In the genomic region with DNA sequence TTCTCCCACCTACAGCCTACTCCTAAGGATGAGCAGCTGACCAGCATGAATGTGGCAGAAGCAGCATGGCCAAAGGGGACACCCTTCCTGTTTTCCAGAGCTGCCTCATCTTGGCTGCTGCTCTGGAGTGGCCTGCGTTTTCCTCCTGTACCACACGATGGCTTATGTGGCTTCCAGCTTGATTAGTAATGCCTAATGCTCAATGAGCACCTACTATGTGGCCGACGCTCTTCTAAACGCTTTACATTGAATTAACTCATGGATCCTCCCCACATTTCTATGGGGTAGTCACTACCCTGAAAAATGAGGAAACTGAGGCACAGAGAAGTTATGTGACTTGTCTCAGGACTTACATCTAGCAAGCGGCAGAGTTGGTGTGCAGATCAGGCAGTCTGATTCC, we compare ENCODE assay signal across 23 cellular contexts. TPM values are rescaled to one million over a fixed set of nuclear protein-coding genes. Genes with fewer than 3 reads are reported as not detected.
DNase-seq lines count a peak whose midpoint lies in the region; ATAC-seq, FAIRE-seq and TF ChIP-seq lines count a peak whose summit lies in the region.
"Had no signal": no experiment of that assay in that cellular context is flagged by ENCODE, and none has a peak within 500 bp of the region (broad histone marks: within the 10 kb centered on the region; RNA-seq: fewer than 3 reads in every experiment).

No MANE protein-coding gene starts in this region.

- POLR2A ChIA-PET in H1 (lab: Charles Lee; ENCODE audit: partially characterized antibody): no interaction called here

- no peak overlapping the region for H3K4ac ChIP-seq in H1 (replicated peaks; ENCODE audit: insufficient read length, low read depth, low read length)

- H2AK5ac ChIP-seq in H1 (ENCODE audit: low read depth, low read length): no peak overlapping the region

- no peak overlapping the region for H3K23ac ChIP-seq in H1 (ENCODE audit: insufficient read length)

- H3K79me2 ChIP-seq in H1 (ENCODE audit: control insufficient read depth in 1 of 2, insufficient read depth in 2 of 2, low read length in 2 of 2): no peaks in the 10 kb centered on the region

- no peaks in the 10 kb centered on the region for H3K9me3 ChIP-seq in H1 (ENCODE audit: insufficient read depth in 2 of 2, low read depth in 1 of 2, low read length in 1 of 2)
- H3K9me3 ChIP-seq: BLaER1 had no signal

- no peak overlapping the region for H4K8ac ChIP-seq in H1 (ENCODE audit: extremely low read depth, insufficient read depth, low read length)

- no peaks in the 10 kb centered on the region for H3K27me3 ChIP-seq in H7 (ENCODE audit: control insufficient read depth, insufficient read depth, low read length)
- no peaks in the 10 kb centered on the region for H3K27me3 ChIP-seq in bronchial epithelial cell (ENCODE audit: control insufficient read depth, insufficient read depth, low read length)
- H3K27me3 ChIP-seq in H1 (replicated peaks in 1 of 4; ENCODE audit: control insufficient read depth in 3 of 4, extremely low read depth in 1 of 4, insufficient read depth in 3 of 4, low read length in 3 of 4): no peaks in the 10 kb centered on the region
- H3K27me3 ChIP-seq: BLaER1 had no signal

- CTCF ChIA-PET in H1 (lab: Charles Lee; ENCODE audit: partially characterized antibody): interaction anchor here (0.6 to 2.6 kb wide), 3 partner anchors 9 to 299 kb away, joined by 3 to 12 read pairs (median 3); no protein-coding TSS in a partner anchor

- no peak overlapping the region for H2BK12ac ChIP-seq in H1 (ENCODE audit: low read depth, low read length)

- H3K27ac ChIP-seq in H1 (ENCODE audit: low read depth, low read length): no peak overlapping the region
- H3K27ac ChIP-seq: 22Rv1, BLaER1, C4-2B had no signal

- FAIRE-seq in bronchial epithelial cell (lab: Jason Lieb, UNC) (peak; percentile 7), H1 (lab: Jason Lieb, UNC) (no peak)
- FAIRE-seq: A204.1, D721Med, GM12878, GM19239, H54 had no signal

- H2AFZ ChIP-seq in H1 (ENCODE audit: low read length): no peak overlapping the region
- H2AFZ ChIP-seq: GM23338 had no signal

- no peak overlapping the region for H2BK15ac ChIP-seq in H1 (ENCODE audit: low read length)

- H4K20me1 ChIP-seq in H1 (replicated peaks in 1 of 2; ENCODE audit: control insufficient read depth in 1 of 2, insufficient read depth in 2 of 2, low read length in 2 of 2): no peaks in the 10 kb centered on the region
- H4K20me1 ChIP-seq: BLaER1 had no signal

- no peaks in the 10 kb centered on the region for H3K23me2 ChIP-seq in H1 (ENCODE audit: low read depth, low read length)

- WGBS in H1 (ENCODE audit: extremely low coverage in 1 of 2, insufficient coverage in 1 of 2, insufficient read length in 1 of 2, insufficient replicate concordance in 2 of 2, low coverage in 1 of 2, low lambda C conversion rate in 2 of 2, missing lambda C conversion rate in 1 of 2), 2 experiments: 73% methylated on average over 6 of the region's 6 CpGs; no CpG with 5 or more reads in 1 of the 2 experiments

- TF ChIP-seq RAD21 in H1 (IDR thresholded peaks at IDR 0.05 in 1 of 2, conservative IDR thresholded peaks at IDR 0.05 in 1 of 2; ENCODE audit: low read depth in 2 of 2, low read length in 2 of 2): no peak

- H3K18ac ChIP-seq in H1 (ENCODE audit: extremely low read depth, low read length): no peak overlapping the region

- no peak overlapping the region for H3K14ac ChIP-seq in H1 (ENCODE audit: insufficient read length)

- TF ChIP-seq POLR2A in H1 (IDR thresholded peaks at IDR 0.05; ENCODE audit: control extremely low read depth in 1 of 2, low read depth in 2 of 2, low read length in 2 of 2): no peak

- no peaks in the 10 kb centered on the region for H3K79me1 ChIP-seq in H1 (ENCODE audit: low read depth, low read length)

- H3K56ac ChIP-seq in H1 (replicated peaks; ENCODE audit: insufficient read length, low read depth, low read length): no peak overlapping the region

- no peak overlapping the region for H3K4me2 ChIP-seq in H1 (ENCODE audit: insufficient read depth in 1 of 2, low read depth in 2 of 2, low read length in 2 of 2)
- H3K4me2 ChIP-seq: BLaER1, GM23338 had no signal

- no peak overlapping the region for H4K5ac ChIP-seq in H1 (ENCODE audit: insufficient read length, low read depth, low read length)

- H3K9ac ChIP-seq in H1 (replicated peaks in 1 of 4; ENCODE audit: extremely low read depth in 1 of 4, low read depth in 3 of 4, low read length in 3 of 4): no peak overlapping the region
- H3K9ac ChIP-seq: BLaER1 had no signal

- TF ChIP-seq CTCF in bronchial epithelial cell (IDR thresholded peaks at IDR 0.05; ENCODE audit: insufficient read depth, low read length, severe bottlenecking) (no peak), H1 (IDR thresholded peaks at IDR 0.05; ENCODE audit: control extremely low read depth in 1 of 3, insufficient read depth in 1 of 3, low read depth in 1 of 3, low read length in 3 of 3) (no peak)

- no peak for TF ChIP-seq EP300 in H1 (IDR thresholded peaks at IDR 0.05; ENCODE audit: borderline replicate concordance in 1 of 2, low read depth in 2 of 2, low read length in 2 of 2)

- H3K36me3 ChIP-seq in H7 (replicated peaks; ENCODE audit: control insufficient read depth, insufficient read depth, low read length): no peaks in the 10 kb centered on the region
- no peaks in the 10 kb centered on the region for H3K36me3 ChIP-seq in bronchial epithelial cell (ENCODE audit: control insufficient read depth, insufficient read depth, low read length)
- H3K36me3 ChIP-seq in H1 (ENCODE audit: control insufficient read depth in 2 of 4, insufficient read depth in 4 of 4, low read length in 3 of 4): no peaks in the 10 kb centered on the region
- H3K36me3 ChIP-seq: BLaER1 had no signal

- no peak overlapping the region for H2BK20ac ChIP-seq in H1 (ENCODE audit: low read length)

- peak overlapping the region; percentile 42 for H4K91ac ChIP-seq in H1 (replicated peaks; ENCODE audit: insufficient read length, low read length)

- DNase-seq in H7 (peak; percentile 14), bronchial epithelial cell (ENCODE audit: low read depth) (no peak), H1 (ENCODE audit: low read depth in 1 of 2, low spot score in 2 of 2) (no peak), NCI-H524 treated with DMSO at 0.1 percent for 48 hours (lab: John Stamatoyannopoulos, UW) (no peak), COLO829 (ENCODE audit: low spot score) (no peak)
- DNase-seq: CD4-positive, CD25-positive, alpha-beta regulatory T cell; CD8-positive, alpha-beta T cell; DMS 273 treated with DMSO at 0.1 percent for 48 hours; DMS79; EL; GDM1; HCEC 1CT had no signal

- no peak overlapping the region for H2BK120ac ChIP-seq in H1 (replicated peaks; ENCODE audit: low read depth, low read length)

- no peak for ATAC-seq in GM21717 (IDR thresholded peaks at IDR 0.05; ENCODE audit: unreplicated experiment)
- ATAC-seq: CD8-positive, alpha-beta T cell; GM12878; GM23338 had no signal

- H3K4me3 ChIP-seq in H7 (ENCODE audit: insufficient read depth, low read depth, low read length) (no peak overlapping the region), bronchial epithelial cell (ENCODE audit: low read depth, low read length) (no peak overlapping the region), H1 (ENCODE audit: extremely low read depth in 1 of 4, insufficient read depth in 2 of 4, low read depth in 3 of 4, low read length in 4 of 4) (no peak overlapping the region)
- H3K4me3 ChIP-seq: BLaER1, GM12878, GM23338 had no signal

- H3K4me1 ChIP-seq in H1 (replicated peaks in 1 of 4; ENCODE audit: control insufficient read depth in 3 of 4, insufficient read depth in 4 of 4, low read length in 3 of 4): no peaks in the 10 kb centered on the region
- H3K4me1 ChIP-seq: BLaER1 had no signal

- no peak overlapping the region for H2BK5ac ChIP-seq in H1 (ENCODE audit: low read depth, low read length)

TF ChIP-seq in H1, 55 proteins besides CTCF, POLR2A, EP300 and RAD21 (continues in another document):
- TF ChIP-seq, protein P1, sequence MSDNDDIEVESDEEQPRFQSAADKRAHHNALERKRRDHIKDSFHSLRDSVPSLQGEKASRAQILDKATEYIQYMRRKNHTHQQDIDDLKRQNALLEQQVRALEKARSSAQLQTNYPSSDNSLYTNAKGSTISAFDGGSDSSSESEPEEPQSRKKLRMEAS (IDR thresholded peaks at IDR 0.05): no peak
- TF ChIP-seq BRCA1 (IDR thresholded peaks at IDR 0.05; ENCODE audit: low read depth, low read length): no peak
- no peak for TF ChIP-seq GABPA (IDR thresholded peaks at IDR 0.05; ENCODE audit: borderline replicate concordance, insufficient read depth, low read length)
- no peak for TF ChIP-seq SP1 (IDR thresholded peaks at IDR 0.05; ENCODE audit: low read depth, low read length)
- no peak for TF ChIP-seq YY1 (IDR thresholded peaks at IDR 0.05; ENCODE audit: low read depth, low read length)
- TF ChIP-seq, protein P2, sequence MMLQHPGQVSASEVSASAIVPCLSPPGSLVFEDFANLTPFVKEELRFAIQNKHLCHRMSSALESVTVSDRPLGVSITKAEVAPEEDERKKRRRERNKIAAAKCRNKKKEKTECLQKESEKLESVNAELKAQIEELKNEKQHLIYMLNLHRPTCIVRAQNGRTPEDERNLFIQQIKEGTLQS (IDR thresholded peaks at IDR 0.05; ENCODE audit: insufficient read depth, low read depth, low read length): no peak
- no peak for TF ChIP-seq MAFK (IDR thresholded peaks at IDR 0.05; ENCODE audit: low read depth, low read length)

RNA-seq across cellular contexts. Expression of a gene that starts 18.0 kb away (rescaled TPM):
- total RNA-seq in H7 (2014; rRNA removed; shearing (Covaris generic)): 225 and 238 TPM in 2 replicates
- total RNA-seq in bronchial epithelial cell: 152 and 185 TPM in 2 replicates
- 90.7 and 98.7 TPM in 2 replicates for total RNA-seq in H1 (2021; fragmentation: NEBNext Ultra II Directional; extraction: Animal tissue kit (Norgen Biotek cat#: 25700))
- 67.1 and 84.0 TPM in 2 replicates for polyA plus RNA-seq in H1 (2011; rRNA removed)
- 94.6 TPM for polyA plus RNA-seq in H1 (2011; cell fraction: cytosol; rRNA removed)
- polyA plus RNA-seq in H1 (2011; cell fraction: nucleus; rRNA removed): 57.2 TPM
- 73.0 to 88.0 TPM (median 79.9 TPM) in 4 replicates for polyA plus RNA-seq in H1 (2012, experiment 1 of 2)
- 65.6 TPM for polyA plus RNA-seq in H1 (2012, experiment 2 of 2)
- polyA plus RNA-seq in H1 (2013, experiment 1 of 2): 100 TPM
- polyA plus RNA-seq in H1 (2013, experiment 2 of 2): 91.9 TPM
- 121 and 172 TPM in 2 replicates for polyA minus RNA-seq in H1 (2011; rRNA and poly(A)+ RNA removed)
- 41.2 TPM for polyA minus RNA-seq in H1 (2011; cell fraction: cytosol; rRNA and poly(A)+ RNA removed)
- 36.9 TPM for polyA minus RNA-seq in H1 (2011; cell fraction: nucleus; rRNA and poly(A)+ RNA removed)

RNA-seq across cellular contexts. Expression of a gene that starts 47.5 kb away (rescaled TPM):
- total RNA-seq in H7 (2014; rRNA removed; shearing (Covaris generic)): 2.0 and 2.1 TPM in 2 replicates
- total RNA-seq in bronchial epithelial cell: 1.0 and 1.3 TPM in 2 replicates
- total RNA-seq in H1 (2021; fragmentation: NEBNext Ultra II Directional; extraction: Animal tissue kit (Norgen Biotek cat#: 25700)): 5.8 and 7.5 TPM in 2 replicates
- polyA plus RNA-seq in H1 (2011; rRNA removed): 1.6 and 2.5 TPM in 2 replicates
- 1.8 TPM for polyA plus RNA-seq in H1 (2011; cell fraction: cytosol; rRNA removed)
- polyA plus RNA-seq in H1 (2011; cell fraction: nucleus; rRNA removed): 4.4 TPM
- 2.3 to 3.3 TPM (median 2.8 TPM) in 4 replicates for polyA plus RNA-seq in H1 (2012, experiment 1 of 2)
- polyA plus RNA-seq in H1 (2012, experiment 2 of 2): 2.3 TPM
- polyA plus RNA-seq in H1 (2013, experiment 1 of 2): 4.0 TPM
- polyA plus RNA-seq in H1 (2013, experiment 2 of 2): 4.2 TPM
- polyA minus RNA-seq in H1 (2011; rRNA and poly(A)+ RNA removed): 2.2 and 3.9 TPM in 2 replicates
- 2.1 TPM for polyA minus RNA-seq in H1 (2011; cell fraction: cytosol; rRNA and poly(A)+ RNA removed)
- 2.8 TPM for polyA minus RNA-seq in H1 (2011; cell fraction: nucleus; rRNA and poly(A)+ RNA removed)
- total RNA-seq: CD4-positive, CD25-positive, alpha-beta regulatory T cell; CD8-positive, alpha-beta T cell had no signal
- polyA plus RNA-seq: AG04450 had no signal
